ENCODE assay signal across 2 cellular contexts in the genomic region with DNA sequence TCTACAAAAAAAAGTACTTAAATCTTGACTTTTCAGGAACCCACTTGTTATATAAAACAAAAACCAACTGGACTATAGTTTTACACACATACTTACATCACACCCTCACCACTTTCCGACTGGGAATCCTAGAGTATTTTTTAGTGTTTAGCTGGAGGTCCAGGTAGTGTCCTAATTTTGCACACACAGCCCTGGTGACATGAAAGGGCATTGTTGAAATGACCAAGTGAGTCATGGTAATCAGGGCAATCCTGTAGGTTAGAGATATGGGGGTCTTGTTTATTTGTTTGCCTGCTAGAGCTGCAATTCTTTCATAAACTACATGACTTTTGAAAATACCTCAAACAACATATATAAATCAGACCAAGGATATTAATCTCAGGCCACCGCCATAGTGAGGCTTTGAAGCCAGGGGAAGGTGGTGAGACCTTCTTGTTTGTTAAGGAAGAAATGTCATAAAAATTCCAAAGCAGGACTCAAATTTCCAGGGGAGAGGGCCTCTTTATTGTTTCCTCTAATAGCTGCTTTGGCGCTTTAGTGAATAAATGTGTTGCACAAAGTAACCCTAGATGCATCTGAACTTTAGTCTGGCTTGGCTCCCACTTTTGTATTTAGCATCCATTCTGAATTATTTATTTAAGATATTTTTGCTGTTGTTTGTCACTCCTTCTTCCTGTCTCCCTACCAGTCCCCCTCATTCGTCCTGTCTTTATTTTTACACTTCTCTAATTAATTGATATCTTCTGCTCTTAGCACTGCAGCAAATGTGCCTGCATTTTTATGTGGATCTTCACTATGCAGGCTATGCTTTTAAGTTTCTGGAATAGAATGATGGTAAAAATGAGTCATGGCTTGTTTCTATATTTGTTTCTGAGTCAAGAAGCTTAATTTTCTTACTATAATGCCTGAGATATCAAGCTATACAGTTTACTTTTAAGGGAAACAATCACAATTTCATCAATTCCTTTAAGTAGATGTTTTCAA.
TF ChIP-seq lines count a peak whose summit lies in the region.

No MANE protein-coding gene starts in this region.

TF ChIP-seq in GM23338, 12 proteins besides CTCF, POLR2A, EP300 and RAD21 (continued from another document):
- TF ChIP-seq, protein P1, sequence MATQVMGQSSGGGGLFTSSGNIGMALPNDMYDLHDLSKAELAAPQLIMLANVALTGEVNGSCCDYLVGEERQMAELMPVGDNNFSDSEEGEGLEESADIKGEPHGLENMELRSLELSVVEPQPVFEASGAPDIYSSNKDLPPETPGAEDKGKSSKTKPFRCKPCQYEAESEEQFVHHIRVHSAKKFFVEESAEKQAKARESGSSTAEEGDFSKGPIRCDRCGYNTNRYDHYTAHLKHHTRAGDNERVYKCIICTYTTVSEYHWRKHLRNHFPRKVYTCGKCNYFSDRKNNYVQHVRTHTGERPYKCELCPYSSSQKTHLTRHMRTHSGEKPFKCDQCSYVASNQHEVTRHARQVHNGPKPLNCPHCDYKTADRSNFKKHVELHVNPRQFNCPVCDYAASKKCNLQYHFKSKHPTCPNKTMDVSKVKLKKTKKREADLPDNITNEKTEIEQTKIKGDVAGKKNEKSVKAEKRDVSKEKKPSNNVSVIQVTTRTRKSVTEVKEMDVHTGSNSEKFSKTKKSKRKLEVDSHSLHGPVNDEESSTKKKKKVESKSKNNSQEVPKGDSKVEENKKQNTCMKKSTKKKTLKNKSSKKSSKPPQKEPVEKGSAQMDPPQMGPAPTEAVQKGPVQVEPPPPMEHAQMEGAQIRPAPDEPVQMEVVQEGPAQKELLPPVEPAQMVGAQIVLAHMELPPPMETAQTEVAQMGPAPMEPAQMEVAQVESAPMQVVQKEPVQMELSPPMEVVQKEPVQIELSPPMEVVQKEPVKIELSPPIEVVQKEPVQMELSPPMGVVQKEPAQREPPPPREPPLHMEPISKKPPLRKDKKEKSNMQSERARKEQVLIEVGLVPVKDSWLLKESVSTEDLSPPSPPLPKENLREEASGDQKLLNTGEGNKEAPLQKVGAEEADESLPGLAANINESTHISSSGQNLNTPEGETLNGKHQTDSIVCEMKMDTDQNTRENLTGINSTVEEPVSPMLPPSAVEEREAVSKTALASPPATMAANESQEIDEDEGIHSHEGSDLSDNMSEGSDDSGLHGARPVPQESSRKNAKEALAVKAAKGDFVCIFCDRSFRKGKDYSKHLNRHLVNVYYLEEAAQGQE (IDR thresholded peaks at IDR 0.05; ENCODE audit: unreplicated experiment), result no peak
- TF ChIP-seq ZNF331 (CRISPR knock-in tag; IDR thresholded peaks at IDR 0.05; ENCODE audit: low read depth) (no peak), EZH2phosphoT487 (IDR thresholded peaks at IDR 0.05; ENCODE audit: unreplicated experiment) (no peak), POLR2AphosphoS5 (IDR thresholded peaks at IDR 0.05; ENCODE audit: low read depth) (no peak), EZH2 (IDR thresholded peaks at IDR 0.05; ENCODE audit: low read depth, unreplicated experiment) (no peak), STAT1 (IDR thresholded peaks at IDR 0.05; ENCODE audit: unreplicated experiment) (no peak), JUNB (IDR thresholded peaks at IDR 0.05; ENCODE audit: unreplicated experiment) (no peak)

TF ChIP-seq in SK-N-SH treated with all-trans-retinoic acid at 6 μM for 48 hours, 23 proteins besides CTCF, POLR2A, EP300 and RAD21 (continued from another document):
- TF ChIP-seq, protein P2, sequence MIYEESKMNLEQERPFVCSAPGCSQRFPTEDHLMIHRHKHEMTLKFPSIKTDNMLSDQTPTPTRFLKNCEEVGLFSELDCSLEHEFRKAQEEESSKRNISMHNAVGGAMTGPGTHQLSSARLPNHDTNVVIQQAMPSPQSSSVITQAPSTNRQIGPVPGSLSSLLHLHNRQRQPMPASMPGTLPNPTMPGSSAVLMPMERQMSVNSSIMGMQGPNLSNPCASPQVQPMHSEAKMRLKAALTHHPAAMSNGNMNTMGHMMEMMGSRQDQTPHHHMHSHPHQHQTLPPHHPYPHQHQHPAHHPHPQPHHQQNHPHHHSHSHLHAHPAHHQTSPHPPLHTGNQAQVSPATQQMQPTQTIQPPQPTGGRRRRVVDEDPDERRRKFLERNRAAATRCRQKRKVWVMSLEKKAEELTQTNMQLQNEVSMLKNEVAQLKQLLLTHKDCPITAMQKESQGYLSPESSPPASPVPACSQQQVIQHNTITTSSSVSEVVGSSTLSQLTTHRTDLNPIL (CRISPR knock-in tag; IDR thresholded peaks at IDR 0.05; ENCODE audit: low read depth), result no peak
- TF ChIP-seq ZNF8 (CRISPR knock-in tag; IDR thresholded peaks at IDR 0.05), result no peak
- TF ChIP-seq RARB (CRISPR knock-in tag; IDR thresholded peaks at IDR 0.05), result no peak
- no peak for TF ChIP-seq ZFP30 (CRISPR knock-in tag; IDR thresholded peaks at IDR 0.05)
TF ChIP-seq in SK-N-SH treated with all-trans-retinoic acid at 6 μM for 48 hours: peak in this region for 0.
